In the genomic region with DNA sequence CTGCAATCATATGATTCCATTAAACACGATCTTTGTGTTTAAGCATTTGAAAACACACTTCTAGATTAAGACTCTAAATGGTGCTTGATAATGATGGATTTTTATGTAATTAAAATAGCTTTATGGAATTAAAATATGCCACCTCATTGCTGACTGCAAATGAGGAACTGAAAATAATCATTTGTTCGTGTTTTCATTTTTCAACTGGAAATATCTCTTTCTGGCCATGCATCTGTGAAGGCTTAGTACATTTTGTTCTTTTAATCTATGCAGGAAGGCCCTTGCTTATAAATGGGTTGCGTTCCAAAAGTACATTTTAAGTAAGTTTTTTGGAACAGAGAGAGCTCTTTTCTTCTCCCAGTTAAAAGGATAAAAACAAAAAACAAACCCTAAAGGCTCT, we compare ENCODE assay signal across 15 cellular contexts.
DNase-seq lines count a peak whose midpoint lies in the region; ATAC-seq and TF ChIP-seq lines count a peak whose summit lies in the region.
"Had no signal": no experiment of that assay in that cellular context is flagged by ENCODE, and none has a peak within 500 bp of the region (broad histone marks: within the 10 kb centered on the region; RNA-seq: fewer than 3 reads in every experiment).

No MANE protein-coding gene starts in this region.

- ATAC-seq in GM18498 (IDR thresholded peaks at IDR 0.05; ENCODE audit: unreplicated experiment) (peak; percentile 84), GM19468 (IDR thresholded peaks at IDR 0.05; ENCODE audit: extremely low read depth, unreplicated experiment) (peak; percentile 57), HG02938 (IDR thresholded peaks at IDR 0.05; ENCODE audit: unreplicated experiment) (peak; percentile 75), HG03565 (IDR thresholded peaks at IDR 0.05; ENCODE audit: unreplicated experiment) (peak; percentile 79), GM23338 (no peak)
- ATAC-seq in CD8-positive, alpha-beta T cell, result no peak
- ATAC-seq: naive thymus-derived CD4-positive, alpha-beta T cell had no signal

- H3K9me3 ChIP-seq in CD8-positive, alpha-beta T cell (ENCODE audit: low read length), result no peaks in the 10 kb centered on the region
- H3K9me3 ChIP-seq: SK-N-SH had no signal

- H3K4me2 ChIP-seq in GM23338, result no peak overlapping the region
- H3K4me2 ChIP-seq: SK-N-SH had no signal

- H3K9me3 Mint-ChIP-seq in CD8-positive, alpha-beta T cell, result peaks cover 2% of the 10 kb centered on the region
- no peaks in the 10 kb centered on the region; the same call in 2 of the 3 replicates for H3K9me3 Mint-ChIP-seq in GM23338
- no peaks in the 10 kb centered on the region for H3K9me3 Mint-ChIP-seq in activated naive CD4-positive, alpha-beta T cell treated with anti-CD3 and anti-CD28 coated beads for 36 hours
- no peaks in the 10 kb centered on the region for H3K9me3 Mint-ChIP-seq in activated T-helper 2 cell treated with anti-CD3 and anti-CD28 coated beads, Interferon-gamma antibody, Interleukin-2, Interleukin-4, amounts not matched to agents 10 μg/mL and 5 μg/mL and 100 μg/mL, durations not matched to agents 14 hours and 24 hours and 36 hours

- H3K79me2 ChIP-seq in GM23338 (replicated peaks; ENCODE audit: insufficient read depth), result no peaks in the 10 kb centered on the region

- H3K27me3 Mint-ChIP-seq in CD8-positive, alpha-beta T cell (ENCODE audit: low read depth), result no peaks in the 10 kb centered on the region
- no peaks in the 10 kb centered on the region for H3K27me3 Mint-ChIP-seq in GM23338 (ENCODE audit: insufficient read depth, low read depth, poor library complexity)
- no peaks in the 10 kb centered on the region for H3K27me3 Mint-ChIP-seq in activated naive CD4-positive, alpha-beta T cell treated with anti-CD3 and anti-CD28 coated beads for 36 hours (ENCODE audit: low read depth)
- no peaks in the 10 kb centered on the region for H3K27me3 Mint-ChIP-seq in activated T-helper 2 cell treated with anti-CD3 and anti-CD28 coated beads, Interferon-gamma antibody, Interleukin-2, Interleukin-4, amounts not matched to agents 10 μg/mL and 5 μg/mL and 100 μg/mL, durations not matched to agents 14 hours and 24 hours and 36 hours (ENCODE audit: low read depth)

- H3K4me1 ChIP-seq in CD8-positive, alpha-beta T cell (ENCODE audit: insufficient read depth, low read length), result no peaks in the 10 kb centered on the region
- H3K4me1 ChIP-seq in GM23338 (ENCODE audit: insufficient read depth), result 0 out of 2 replicates have a peak, but pooled peaks cover 4% of the 10 kb centered on the region

- H3K4me1 Mint-ChIP-seq in CD8-positive, alpha-beta T cell (ENCODE audit: low read depth), result no peaks in the 10 kb centered on the region
- H3K4me1 Mint-ChIP-seq in GM23338, result no peaks in the 10 kb centered on the region; the same call in 2 of the 3 replicates
- H3K4me1 Mint-ChIP-seq in activated naive CD4-positive, alpha-beta T cell treated with anti-CD3 and anti-CD28 coated beads for 36 hours (ENCODE audit: low read depth), result no peaks in the 10 kb centered on the region
- peaks cover 4% of the 10 kb centered on the region for H3K4me1 Mint-ChIP-seq in activated T-helper 2 cell treated with anti-CD3 and anti-CD28 coated beads, Interferon-gamma antibody, Interleukin-2, Interleukin-4, amounts not matched to agents 10 μg/mL and 5 μg/mL and 100 μg/mL, durations not matched to agents 14 hours and 24 hours and 36 hours (ENCODE audit: low read depth)
- H3K4me1 Mint-ChIP-seq: immature natural killer cell had no signal

- no peak overlapping the region for H3K27ac Mint-ChIP-seq in CD8-positive, alpha-beta T cell
- no peak overlapping the region for H3K27ac Mint-ChIP-seq in GM23338
- H3K27ac Mint-ChIP-seq in activated naive CD4-positive, alpha-beta T cell treated with anti-CD3 and anti-CD28 coated beads for 36 hours, result no peak overlapping the region
- H3K27ac Mint-ChIP-seq in activated T-helper 2 cell treated with anti-CD3 and anti-CD28 coated beads, Interferon-gamma antibody, Interleukin-2, Interleukin-4, amounts not matched to agents 10 μg/mL and 5 μg/mL and 100 μg/mL, durations not matched to agents 14 hours and 24 hours and 36 hours, result no peak overlapping the region
- H3K27ac Mint-ChIP-seq: immature natural killer cell; naive thymus-derived CD4-positive, alpha-beta T cell had no signal

- no peaks in the 10 kb centered on the region for H3K27me3 ChIP-seq in CD8-positive, alpha-beta T cell (ENCODE audit: insufficient read depth, low read length)
- no peaks in the 10 kb centered on the region for H3K27me3 ChIP-seq in GM23338 (ENCODE audit: insufficient read depth)
- H3K27me3 ChIP-seq: cardiac muscle cell had no signal

- intact Hi-C loops in CD8-positive, alpha-beta T cell (cut with DNase I, micrococcal nuclease), result no loop called here
- intact Hi-C loops in activated naive CD4-positive, alpha-beta T cell treated with anti-CD3 and anti-CD28 coated beads for 36 hours (cut with micrococcal nuclease), result no loop called here
- intact Hi-C loops in activated T-helper 2 cell treated with anti-CD3 and anti-CD28 coated beads, Interferon-gamma antibody, Interleukin-2, Interleukin-4, amounts not matched to agents 10 μg/mL and 5 μg/mL and 100 μg/mL, durations not matched to agents 14 hours and 24 hours and 36 hours (cut with micrococcal nuclease), result no loop called here

- no peak overlapping the region for H3K4me3 Mint-ChIP-seq in CD8-positive, alpha-beta T cell
- no peak overlapping the region for H3K4me3 Mint-ChIP-seq in GM23338
- H3K4me3 Mint-ChIP-seq in activated naive CD4-positive, alpha-beta T cell treated with anti-CD3 and anti-CD28 coated beads for 36 hours, result no peak overlapping the region
- no peak overlapping the region for H3K4me3 Mint-ChIP-seq in activated T-helper 2 cell treated with anti-CD3 and anti-CD28 coated beads, Interferon-gamma antibody, Interleukin-2, Interleukin-4, amounts not matched to agents 10 μg/mL and 5 μg/mL and 100 μg/mL, durations not matched to agents 14 hours and 24 hours and 36 hours (ENCODE audit: low read depth)
- H3K4me3 Mint-ChIP-seq: immature natural killer cell; naive thymus-derived CD4-positive, alpha-beta T cell had no signal

- TF ChIP-seq CTCF in CD8-positive, alpha-beta T cell (IDR thresholded peaks at IDR 0.05), result no peak
- TF ChIP-seq CTCF in GM23338 (conservative IDR thresholded peaks at IDR 0.05; ENCODE audit: low read depth in 2 of 2), result no peak

- H4K20me1 ChIP-seq in GM23338 (replicated peaks; ENCODE audit: insufficient read depth), result no peaks in the 10 kb centered on the region

- no peaks in the 10 kb centered on the region for H3K36me3 ChIP-seq in CD8-positive, alpha-beta T cell (ENCODE audit: insufficient read depth, low read length)
- no peaks in the 10 kb centered on the region for H3K36me3 ChIP-seq in GM23338 (ENCODE audit: insufficient read depth)
- H3K36me3 ChIP-seq: cardiac muscle cell had no signal

- POLR2A ChIA-PET in CD8-positive, alpha-beta T cell (lab: Charles Lee), result no interaction called here

- H3K36me3 Mint-ChIP-seq in CD8-positive, alpha-beta T cell, result no peaks in the 10 kb centered on the region
- no peaks in the 10 kb centered on the region for H3K36me3 Mint-ChIP-seq in GM23338 (ENCODE audit: low read depth)
- no peaks in the 10 kb centered on the region for H3K36me3 Mint-ChIP-seq in activated naive CD4-positive, alpha-beta T cell treated with anti-CD3 and anti-CD28 coated beads for 36 hours (ENCODE audit: low read depth)
- H3K36me3 Mint-ChIP-seq in activated T-helper 2 cell treated with anti-CD3 and anti-CD28 coated beads, Interferon-gamma antibody, Interleukin-2, Interleukin-4, amounts not matched to agents 10 μg/mL and 5 μg/mL and 100 μg/mL, durations not matched to agents 14 hours and 24 hours and 36 hours (ENCODE audit: low read depth), result no peaks in the 10 kb centered on the region
- H3K36me3 Mint-ChIP-seq: immature natural killer cell had no signal

- H3K9me2 ChIP-seq in GM23338 (ENCODE audit: insufficient read depth), result no peaks in the 10 kb centered on the region
- H3K9me2 ChIP-seq: SK-N-SH had no signal

- H3K4me3 ChIP-seq in CD8-positive, alpha-beta T cell (ENCODE audit: low read depth, low read length), result no peak overlapping the region
- no peak overlapping the region for H3K4me3 ChIP-seq in GM23338
- H3K4me3 ChIP-seq: cardiac muscle cell had no signal

- DNase-seq in CD8-positive, alpha-beta T cell, result no peak
- no peak for DNase-seq in GM23338 (ENCODE audit: low spot score)
- DNase-seq in activated naive CD4-positive, alpha-beta T cell treated with anti-CD3 and anti-CD28 coated beads for 36 hours, result no peak
- no peak for DNase-seq in activated T-helper 2 cell treated with anti-CD3 and anti-CD28 coated beads, Interferon-gamma antibody, Interleukin-2, Interleukin-4, amounts not matched to agents 10 μg/mL and 5 μg/mL and 100 μg/mL, durations not matched to agents 14 hours and 24 hours and 36 hours (ENCODE audit: low spot score)
- DNase-seq: activated CD4-positive, CD25-positive, alpha-beta regulatory T cell treated with anti-CD3 and anti-CD28 coated beads, Interleukin-2, amount 50 U/mL, for 72 hours; activated effector memory CD4-positive, alpha-beta T cell treated with anti-CD3 and anti-CD28 coated beads, Interleukin-2, amount 50 U/mL, for 16 hours; immature natural killer cell; naive thymus-derived CD4-positive, alpha-beta T cell; NCI-H748 treated with DMSO at 0.1 percent for 48 hours; SK-N-SH had no signal

- H2AFZ ChIP-seq in GM23338, result no peak overlapping the region

- H3K27ac ChIP-seq in CD8-positive, alpha-beta T cell (ENCODE audit: low read depth, low read length), result no peak overlapping the region
- no peak overlapping the region for H3K27ac ChIP-seq in GM23338 (ENCODE audit: low read depth)
- H3K27ac ChIP-seq: cardiac muscle cell had no signal

- no peaks in the 10 kb centered on the region for H3F3A ChIP-seq in GM23338 (replicated peaks; ENCODE audit: low read depth)

- CTCF ChIA-PET in CD8-positive, alpha-beta T cell (lab: Charles Lee), result no interaction called here
- CTCF ChIA-PET in activated naive CD4-positive, alpha-beta T cell treated with anti-CD3 and anti-CD28 coated beads for 36 hours (lab: Charles Lee), result no interaction called here

TF ChIP-seq in GM23338, 12 proteins besides CTCF, POLR2A, EP300 and RAD21 (continues in another document):
- TF ChIP-seq NANOG (IDR thresholded peaks at IDR 0.05; ENCODE audit: borderline replicate concordance) (no peak), ZNF114 (CRISPR knock-in tag; IDR thresholded peaks at IDR 0.05) (no peak), STAT1 (IDR thresholded peaks at IDR 0.05; ENCODE audit: unreplicated experiment) (no peak), POLR2AphosphoS5 (IDR thresholded peaks at IDR 0.05; ENCODE audit: low read depth) (no peak), ETS1 (IDR thresholded peaks at IDR 0.05) (no peak)

Comparison
In these comparisons a context has a peak if more than half of its experiments do, and no peak if none do; other contexts are left out.
1. ATAC-seq: peak in GM18498 (single experiment), GM19468 (single experiment), HG02938 (single experiment) and HG03565 (single experiment); none in CD8-positive, alpha-beta T cell (single experiment) and GM23338 (single experiment).